In genomic region chr22:17943533-17944204, GRCh38 we compare ENCODE assay signal across 19 cellular contexts.
DNase-seq lines count a peak whose midpoint lies in the region; ATAC-seq, FAIRE-seq and TF ChIP-seq lines count a peak whose summit lies in the region.
"Had no signal": no experiment of that assay in that cellular context is flagged by ENCODE, and none has a peak within 500 bp of the region (broad histone marks: within the 10 kb centered on the region; RNA-seq: fewer than 3 reads in every experiment).

No MANE protein-coding gene starts in this region.

- H3K4me3 ChIP-seq in bronchial epithelial cell (ENCODE audit: low read depth, low read length): no peak overlapping the region
- H3K4me3 ChIP-seq: left lung had no signal

- DNase-seq in DMS153 (lab: John Stamatoyannopoulos, UW) (peak; percentile 24), DMS153 treated with DMSO at 0.1 percent for 48 hours (lab: John Stamatoyannopoulos, UW; ENCODE audit: unreplicated experiment) (no peak), bronchial epithelial cell (ENCODE audit: low read depth) (no peak), memory B cell (ENCODE audit: low spot score in 2 of 2) (no peak), NOMO-1 treated with dmso at 0.1 percent for 144 hours (lab: John Stamatoyannopoulos, UW; ENCODE audit: unreplicated experiment) (no peak), CD14-positive monocyte (ENCODE audit: low spot score) (no peak)
- no peak for DNase-seq in stimulated activated naive B cell treated with anti-CD40 and anti-IgM and Interleukin-4, amounts not matched to agents 10 μg/mL and 1 μg/mL and 100 μg/mL, for 72 hours
- DNase-seq: activated naive CD4-positive, alpha-beta T cell treated with anti-CD3 and anti-CD28 coated beads, Interleukin-2, amount 10 ng/mL, durations not matched to agents 7 days and 5 days; DMS53; foreskin keratinocyte; GOT3; IMR-90; left lung; NCI-H2107; posterior cingulate gyrus; T-helper 2 cell had no signal

- H3K4me1 Mint-ChIP-seq in memory B cell: peaks cover 82% of the 10 kb centered on the region
- peaks cover 88 to 100% of the 10 kb centered on the region in 2 donors for H3K4me1 Mint-ChIP-seq in stimulated activated naive B cell treated with anti-CD40 and anti-IgM and Interleukin-4, amounts not matched to agents 10 μg/mL and 1 μg/mL and 100 μg/mL, for 72 hours
- H3K4me1 Mint-ChIP-seq in CD14-positive monocyte: no peaks in the 10 kb centered on the region
- H3K4me1 Mint-ChIP-seq: activated naive CD4-positive, alpha-beta T cell treated with anti-CD3 and anti-CD28 coated beads, Interleukin-2, amount 10 ng/mL, durations not matched to agents 7 days and 5 days had no signal

- peak overlapping the region; percentile 62 for H3K27ac Mint-ChIP-seq in memory B cell
- peak overlapping the region; percentile 77 for H3K27ac Mint-ChIP-seq in stimulated activated naive B cell treated with anti-CD40 and anti-IgM and Interleukin-4, amounts not matched to agents 10 μg/mL and 1 μg/mL and 100 μg/mL, for 72 hours
- peak overlapping the region in 1 of 7 donors; percentile 1 for H3K27ac Mint-ChIP-seq in CD14-positive monocyte
- H3K27ac Mint-ChIP-seq: activated naive CD4-positive, alpha-beta T cell treated with anti-CD3 and anti-CD28 coated beads, Interleukin-2, amount 10 ng/mL, durations not matched to agents 7 days and 5 days had no signal

- peaks cover 2% of the 10 kb centered on the region for H3K36me3 ChIP-seq in bronchial epithelial cell (ENCODE audit: control insufficient read depth, insufficient read depth, low read length)
- H3K36me3 ChIP-seq: left lung had no signal

- H3K4me3 Mint-ChIP-seq in memory B cell (no peak overlapping the region), CD14-positive monocyte (no peak overlapping the region)
- H3K4me3 Mint-ChIP-seq in stimulated activated naive B cell treated with anti-CD40 and anti-IgM and Interleukin-4, amounts not matched to agents 10 μg/mL and 1 μg/mL and 100 μg/mL, for 72 hours: peak overlapping the region in 1 of 2 donors; percentile 45
- H3K4me3 Mint-ChIP-seq: activated naive CD4-positive, alpha-beta T cell treated with anti-CD3 and anti-CD28 coated beads, Interleukin-2, amount 10 ng/mL, durations not matched to agents 7 days and 5 days had no signal

- no peaks in the 10 kb centered on the region for H3K27me3 ChIP-seq in bronchial epithelial cell (ENCODE audit: control insufficient read depth, insufficient read depth, low read length)
- H3K27me3 ChIP-seq: foreskin keratinocyte, left lung had no signal

- intact Hi-C loops in CD14-positive monocyte (cut with micrococcal nuclease): no loop called here

- H3K36me3 Mint-ChIP-seq in memory B cell (peaks cover 6% of the 10 kb centered on the region), CD14-positive monocyte (no peaks in the 10 kb centered on the region)
- H3K36me3 Mint-ChIP-seq in stimulated activated naive B cell treated with anti-CD40 and anti-IgM and Interleukin-4, amounts not matched to agents 10 μg/mL and 1 μg/mL and 100 μg/mL, for 72 hours: peaks cover 9 to 38% of the 10 kb centered on the region in 2 donors
- H3K36me3 Mint-ChIP-seq: activated naive CD4-positive, alpha-beta T cell treated with anti-CD3 and anti-CD28 coated beads, Interleukin-2, amount 10 ng/mL, durations not matched to agents 7 days and 5 days had no signal

- H3K9me3 Mint-ChIP-seq in memory B cell: no peaks in the 10 kb centered on the region
- H3K9me3 Mint-ChIP-seq in stimulated activated naive B cell treated with anti-CD40 and anti-IgM and Interleukin-4, amounts not matched to agents 10 μg/mL and 1 μg/mL and 100 μg/mL, for 72 hours: no peaks in the 10 kb centered on the region
- no peaks in the 10 kb centered on the region for H3K9me3 Mint-ChIP-seq in CD14-positive monocyte
- H3K9me3 Mint-ChIP-seq: activated naive CD4-positive, alpha-beta T cell treated with anti-CD3 and anti-CD28 coated beads, Interleukin-2, amount 10 ng/mL, durations not matched to agents 7 days and 5 days had no signal

- TF ChIP-seq CTCF in bronchial epithelial cell (IDR thresholded peaks at IDR 0.05; ENCODE audit: insufficient read depth, low read length, severe bottlenecking) (no peak), CD14-positive monocyte (IDR thresholded peaks at IDR 0.05) (no peak)

- peak; percentile 43 for FAIRE-seq in bronchial epithelial cell (lab: Jason Lieb, UNC)
- FAIRE-seq: A204.1, GM12891 had no signal

- H3K27me3 Mint-ChIP-seq in memory B cell (no peaks in the 10 kb centered on the region), CD14-positive monocyte (ENCODE audit: low read depth in 3 of 3) (peaks cover 0 to 3% (median 0%) of the 10 kb centered on the region in 3 donors)
- no peaks in the 10 kb centered on the region for H3K27me3 Mint-ChIP-seq in stimulated activated naive B cell treated with anti-CD40 and anti-IgM and Interleukin-4, amounts not matched to agents 10 μg/mL and 1 μg/mL and 100 μg/mL, for 72 hours
- H3K27me3 Mint-ChIP-seq: activated naive CD4-positive, alpha-beta T cell treated with anti-CD3 and anti-CD28 coated beads, Interleukin-2, amount 10 ng/mL, durations not matched to agents 7 days and 5 days had no signal

- no peak for ATAC-seq in memory B cell (ENCODE audit: low read depth)
- ATAC-seq in stimulated activated naive B cell treated with anti-CD40 and anti-IgM and Interleukin-4, amounts not matched to agents 10 μg/mL and 1 μg/mL and 100 μg/mL, for 72 hours (replicated peaks): no peak
- no peak for ATAC-seq in GM18861 (IDR thresholded peaks at IDR 0.05; ENCODE audit: unreplicated experiment)
- ATAC-seq: foreskin keratinocyte, left lung had no signal
